Comparison of ENCODE assay signal across 11 cellular contexts in the genomic region with DNA sequence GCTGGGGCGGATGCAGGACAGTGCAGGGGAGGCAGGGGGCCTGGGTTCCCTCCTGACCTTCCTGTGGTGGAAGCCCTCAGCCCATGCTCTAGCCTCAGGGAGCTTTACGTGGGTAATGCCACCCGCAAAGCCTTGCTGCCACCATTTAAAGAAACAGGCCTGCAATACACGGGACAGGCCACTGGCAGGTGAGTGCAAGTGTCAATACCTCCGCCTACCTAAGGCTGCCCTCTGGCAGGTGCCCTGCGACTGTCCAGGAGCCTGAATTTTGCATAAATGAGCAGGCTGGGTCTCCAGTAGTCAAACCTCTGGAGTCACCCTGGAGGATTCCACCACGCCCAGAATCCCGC.
DNase-seq lines count a peak whose midpoint lies in the region; TF ChIP-seq lines count a peak whose summit lies in the region.
"Had no signal": no experiment of that assay in that cellular context is flagged by ENCODE, and none has a peak within 500 bp of the region (broad histone marks: within the 10 kb centered on the region; RNA-seq: fewer than 3 reads in every experiment).

No MANE protein-coding gene starts in this region.

- H3F3A ChIP-seq in MM.1S (ENCODE audit: insufficient read depth, low read length) = no peaks in the 10 kb centered on the region

- no peak overlapping the region for H3K27ac Mint-ChIP-seq in nephron

- peaks cover 4% of the 10 kb centered on the region for H3K9me3 Mint-ChIP-seq in nephron

- no peak for TF ChIP-seq CTCF in nephron (IDR thresholded peaks at IDR 0.05; ENCODE audit: unreplicated experiment in 3 of 3)
- TF ChIP-seq CTCF in MM.1S (IDR thresholded peaks at IDR 0.05; ENCODE audit: low read length) = no peak

- H3K4me1 ChIP-seq in HUES48 (ENCODE audit: control insufficient read depth, insufficient read depth, low read length) (peaks cover 42% of the 10 kb centered on the region), endocrine pancreas (ENCODE audit: control insufficient read depth, insufficient read depth, low read length) (peaks cover 4% of the 10 kb centered on the region), MM.1S (ENCODE audit: low read length) (no peaks in the 10 kb centered on the region)

- no peak overlapping the region for H3K4me2 ChIP-seq in MM.1S (ENCODE audit: low read depth, low read length)

- peak overlapping the region; percentile 12; the same call in 1 of the 2 replicates for H3K9ac ChIP-seq in HUES48 (ENCODE audit: low read depth, low read length)
- H3K9ac ChIP-seq in endocrine pancreas (ENCODE audit: control insufficient read depth, insufficient read depth, low read length) = peak overlapping the region; percentile 92
- no peak overlapping the region for H3K9ac ChIP-seq in MM.1S (ENCODE audit: low read length)

- H3K36me3 Mint-ChIP-seq in nephron (ENCODE audit: low read depth) = no peaks in the 10 kb centered on the region

- H3K4me3 ChIP-seq in HUES48 (ENCODE audit: low read depth, low read length) (peak overlapping the region; percentile 86), endocrine pancreas (ENCODE audit: control insufficient read depth, insufficient read depth, low read length) (no peak overlapping the region), MM.1S (ENCODE audit: low read length) (no peak overlapping the region)

- H3K27ac ChIP-seq in HUES48 (ENCODE audit: low read depth, low read length) (peak overlapping the region; percentile 43), MM.1S (ENCODE audit: low read length) (no peak overlapping the region)

- H3K9me3 ChIP-seq in HUES48 (ENCODE audit: control insufficient read depth, insufficient read depth, low read length) (no peaks in the 10 kb centered on the region), endocrine pancreas (ENCODE audit: control insufficient read depth, low read length) (no peaks in the 10 kb centered on the region), MM.1S (replicated peaks; ENCODE audit: insufficient read depth, low read length) (no peaks in the 10 kb centered on the region)

- H3K79me2 ChIP-seq in MM.1S (ENCODE audit: low read length) = no peaks in the 10 kb centered on the region

- H3K4me1 Mint-ChIP-seq in nephron = peaks cover 38% of the 10 kb centered on the region

- DNase-seq in 8988T (peak; percentile 32), HCEC 1CT (no peak), SIG-M5 treated with dmso at 0.1 percent for 504 hours (lab: John Stamatoyannopoulos, UW; ENCODE audit: unreplicated experiment) (no peak), MM.1S (no peak)
- DNase-seq in stimulated activated CD4-positive, alpha-beta T cell treated with anti-CD3 and anti-CD28 coated beads, Interleukin-15, amount 100 ng/mL, for 24 hours = no peak
- DNase-seq: activated CD4-positive, alpha-beta T cell treated with anti-CD3 and anti-CD28 coated beads, Interleukin-2, amount 50 U/mL, for 1 hour; kidney; NCI-H1694 had no signal

- peaks cover 71% of the 10 kb centered on the region for H3K27me3 Mint-ChIP-seq in nephron (ENCODE audit: low read depth)

- H2AFZ ChIP-seq in MM.1S (ENCODE audit: low read length) = no peak overlapping the region

- no peaks in the 10 kb centered on the region for H4K20me1 ChIP-seq in MM.1S (ENCODE audit: insufficient read depth, low read length)

- H3K36me3 ChIP-seq in HUES48 (ENCODE audit: control insufficient read depth, insufficient read depth, low read length) (no peaks in the 10 kb centered on the region), endocrine pancreas (ENCODE audit: control insufficient read depth, insufficient read depth, low read length) (no peaks in the 10 kb centered on the region), MM.1S (replicated peaks; ENCODE audit: insufficient read depth, low read length) (no peaks in the 10 kb centered on the region)

- H3K27me3 ChIP-seq in HUES48 (ENCODE audit: control insufficient read depth, insufficient read depth, low read length) = peaks cover 27% of the 10 kb centered on the region
- no peaks in the 10 kb centered on the region for H3K27me3 ChIP-seq in endocrine pancreas (ENCODE audit: control insufficient read depth, insufficient read depth, low read length)
- peaks cover 40% of the 10 kb centered on the region for H3K27me3 ChIP-seq in MM.1S (replicated peaks; ENCODE audit: insufficient read depth, low read length)

- no peaks in the 10 kb centered on the region for H3K9me2 ChIP-seq in MM.1S (replicated peaks; ENCODE audit: insufficient read depth, low read length)

- H3K4me3 Mint-ChIP-seq in nephron = peak overlapping the region; percentile 84 to 91 (median 89)
